Comparison of ENCODE assay signal across 23 cellular contexts in genomic region chr14:79077096-79077495, GRCh38.
"Had no signal": no experiment of that assay in that cellular context is flagged by ENCODE, and none has a peak within 500 bp of the region (broad histone marks: within the 10 kb centered on the region; RNA-seq: fewer than 3 reads in every experiment).

No MANE protein-coding gene starts in this region.

- H3K27me3 ChIP-seq: adrenal gland, ascending aorta, dorsolateral prefrontal cortex, gastroesophageal sphincter, neutrophil, ovary, right lobe of liver, stomach, tibial nerve had no signal

- H3K4me1 ChIP-seq: adrenal gland, ascending aorta, heart left ventricle, right lobe of liver, tibial nerve had no signal

- H3K27ac ChIP-seq: adrenal gland, ascending aorta, dorsolateral prefrontal cortex, epithelial cell of prostate, gastroesophageal sphincter, heart left ventricle, neutrophil, ovary, right lobe of liver, stomach, suprapubic skin, tibial nerve had no signal

- H3K4me3 ChIP-seq: adrenal gland, ascending aorta, dorsolateral prefrontal cortex, gastroesophageal sphincter, heart left ventricle, ovary, right lobe of liver, skin epidermis, stomach, suprapubic skin, tibial nerve had no signal

- ATAC-seq: activated CD4-positive, alpha-beta T cell treated with anti-CD3 and anti-CD28 coated beads for 36 hours; activated T-cell treated with anti-CD3 and anti-CD28 coated beads, Interleukin-2, amount 50 U/mL, for 4 hours; effector memory CD8-positive, alpha-beta T cell; gastroesophageal sphincter; heart left ventricle; left cardiac atrium; right lobe of liver; stimulated activated memory B cell treated with anti-CD40 and anti-IgM and Interleukin-4, amounts not matched to agents 10 μg/mL and 1 μg/mL and 100 μg/mL, for 72 hours had no signal

- H3K9me3 ChIP-seq: adrenal gland, ascending aorta, gastroesophageal sphincter, heart left ventricle, neutrophil, ovary, right lobe of liver, stomach, suprapubic skin, tibial nerve had no signal

- H3K36me3 ChIP-seq: adrenal gland, ascending aorta, gastroesophageal sphincter, heart left ventricle, neutrophil, ovary, right lobe of liver, stomach, suprapubic skin, tibial nerve had no signal

- DNase-seq: activated CD4-positive, alpha-beta T cell treated with anti-CD3 and anti-CD28 coated beads for 36 hours; activated CD4-positive, alpha-beta T cell treated with anti-CD3 and anti-CD28 coated beads, Interleukin-2, amount 50 U/mL, for 4 hours; activated CD8-positive, alpha-beta memory T cell treated with anti-CD3 and anti-CD28 coated beads for 24 hours; activated CD8-positive, alpha-beta memory T cell treated with anti-CD3 and anti-CD28 coated beads, Interleukin-2, amount 50 U/mL, for 48 hours; activated naive CD4-positive, alpha-beta T cell; activated T-cell treated with anti-CD3 and anti-CD28 coated beads, Interleukin-2, amount 50 U/mL, for 4 hours; adrenal gland; dorsolateral prefrontal cortex; effector memory CD8-positive, alpha-beta T cell; heart left ventricle; left cardiac atrium; ovary; right lobe of liver; stimulated activated CD4-positive, alpha-beta T cell treated with anti-CD3 and anti-CD28 coated beads, Interleukin-2, amount 100 ng/mL, for 24 hours; stomach had no signal
